1 cellular context compared by ENCODE assay signal in genomic region chr6:26305097-26305841, GRCh38.
TF ChIP-seq lines count a peak whose summit lies in the region.

No MANE protein-coding gene starts in this region.

TF ChIP-seq in HepG2, 621 proteins besides CTCF, POLR2A, EP300 and RAD21 (continued from another document and continues in another):
- TF ChIP-seq FUBP1 (CRISPR knock-in tag; IDR thresholded peaks at IDR 0.05; ENCODE audit: borderline replicate concordance) (no peak), ATM (IDR thresholded peaks at IDR 0.05; ENCODE audit: borderline replicate concordance) (no peak), NR3C1 (CRISPR knock-in tag; IDR thresholded peaks at IDR 0.05) (no peak), ZMYM4 (CRISPR knock-in tag; IDR thresholded peaks at IDR 0.05) (no peak; the same call in 1 of the 2 replicates), ZBTB40 (IDR thresholded peaks at IDR 0.05) (no peak), ZBTB40 (CRISPR knock-in tag; IDR thresholded peaks at IDR 0.05) (no peak), ZBTB21 (CRISPR knock-in tag; IDR thresholded peaks at IDR 0.05) (no peak), ZSCAN25 (CRISPR knock-in tag; IDR thresholded peaks at IDR 0.05) (no peak; the same call in 1 of the 2 replicates), ZNF343 (CRISPR knock-in tag; IDR thresholded peaks at IDR 0.05) (no peak), GATAD2A (CRISPR knock-in tag; IDR thresholded peaks at IDR 0.05) (peak; percentile 89), SATB2 (CRISPR knock-in tag; IDR thresholded peaks at IDR 0.05) (no peak), ELF3 (CRISPR knock-in tag; IDR thresholded peaks at IDR 0.05) (peak; percentile 76), ZNF234 (CRISPR knock-in tag; conservative IDR thresholded peaks at IDR 0.05) (no peak), RCOR2 (CRISPR knock-in tag; IDR thresholded peaks at IDR 0.05) (peak; percentile 75), AKAP8 (CRISPR knock-in tag; IDR thresholded peaks at IDR 0.05) (no peak), GZF1 (CRISPR knock-in tag; IDR thresholded peaks at IDR 0.05) (no peak), MTA3 (CRISPR knock-in tag; IDR thresholded peaks at IDR 0.05) (no peak), NPAS2 (CRISPR knock-in tag; IDR thresholded peaks at IDR 0.05; ENCODE audit: borderline replicate concordance) (no peak), ZNF17 (CRISPR knock-in tag; IDR thresholded peaks at IDR 0.05) (no peak), AHR (CRISPR knock-in tag; IDR thresholded peaks at IDR 0.05) (no peak), NCOA1 (CRISPR knock-in tag; IDR thresholded peaks at IDR 0.05) (no peak), PTBP1 (IDR thresholded peaks at IDR 0.05; ENCODE audit: low read depth, low read length, poor library complexity, severe bottlenecking) (no peak), MAFG (CRISPR knock-in tag; IDR thresholded peaks at IDR 0.05) (no peak), SNRNP70 (IDR thresholded peaks at IDR 0.05; ENCODE audit: low read depth, low read length) (no peak), ZNF703 (CRISPR knock-in tag; IDR thresholded peaks at IDR 0.05; ENCODE audit: borderline replicate concordance) (no peak), LBX2 (CRISPR knock-in tag; IDR thresholded peaks at IDR 0.05; ENCODE audit: borderline replicate concordance) (no peak), ZNF263 (CRISPR knock-in tag; IDR thresholded peaks at IDR 0.05) (no peak), ZNF558 (CRISPR knock-in tag; IDR thresholded peaks at IDR 0.05; ENCODE audit: borderline replicate concordance) (no peak), ZNF691 (CRISPR knock-in tag; IDR thresholded peaks at IDR 0.05; ENCODE audit: borderline replicate concordance, low read depth) (no peak), TRAFD1 (CRISPR knock-in tag; IDR thresholded peaks at IDR 0.05; ENCODE audit: borderline replicate concordance) (no peak), ZNF562 (CRISPR knock-in tag; IDR thresholded peaks at IDR 0.05; ENCODE audit: borderline replicate concordance) (no peak), DNMT1 (CRISPR knock-in tag; IDR thresholded peaks at IDR 0.05) (no peak), ZNF292 (CRISPR knock-in tag; IDR thresholded peaks at IDR 0.05; ENCODE audit: borderline replicate concordance, low read depth) (no peak), ZNF256 (CRISPR knock-in tag; conservative IDR thresholded peaks at IDR 0.05) (no peak), MAFF (IDR thresholded peaks at IDR 0.05; ENCODE audit: low read depth, low read length) (no peak), JUN (CRISPR knock-in tag; IDR thresholded peaks at IDR 0.05) (no peak), ZNF430 (CRISPR knock-in tag; IDR thresholded peaks at IDR 0.05) (no peak), REXO4 (CRISPR knock-in tag; IDR thresholded peaks at IDR 0.05; ENCODE audit: borderline replicate concordance) (no peak), HMG20A (CRISPR knock-in tag; IDR thresholded peaks at IDR 0.05; ENCODE audit: borderline replicate concordance) (peak; percentile 27; the same call in 1 of the 2 replicates), ZNF569 (CRISPR knock-in tag; IDR thresholded peaks at IDR 0.05; ENCODE audit: borderline replicate concordance) (no peak), GABPB1 (CRISPR knock-in tag; IDR thresholded peaks at IDR 0.05) (no peak; the same call in 1 of the 2 replicates), ZNF207 (IDR thresholded peaks at IDR 0.05; ENCODE audit: borderline replicate concordance) (no peak), E2F2 (CRISPR knock-in tag; IDR thresholded peaks at IDR 0.05; ENCODE audit: borderline replicate concordance) (no peak), ZNF138 (CRISPR knock-in tag; IDR thresholded peaks at IDR 0.05; ENCODE audit: low read depth) (no peak), MZF1 (CRISPR knock-in tag; IDR thresholded peaks at IDR 0.05; ENCODE audit: borderline replicate concordance) (no peak), BRF2 (CRISPR knock-in tag; IDR thresholded peaks at IDR 0.05) (0 out of 2 replicates have a peak, but pooled peaks have one; percentile 27), KAT2B (IDR thresholded peaks at IDR 0.05; ENCODE audit: borderline replicate concordance, low read depth, low read length) (no peak), ZC3H13 (CRISPR knock-in tag; IDR thresholded peaks at IDR 0.05) (no peak), ZNF354B (CRISPR knock-in tag; IDR thresholded peaks at IDR 0.05) (no peak), SMAD1 (CRISPR knock-in tag; IDR thresholded peaks at IDR 0.05; ENCODE audit: borderline replicate concordance, low read depth) (no peak), RARG (CRISPR knock-in tag; IDR thresholded peaks at IDR 0.05; ENCODE audit: low read depth) (no peak), ZFP1 (CRISPR knock-in tag; IDR thresholded peaks at IDR 0.05) (peak; percentile 69; the same call in 1 of the 2 replicates), ZNF264 (CRISPR knock-in tag; IDR thresholded peaks at IDR 0.05) (no peak; the same call in 1 of the 2 replicates), ZBTB25 (CRISPR knock-in tag; IDR thresholded peaks at IDR 0.05) (peak; percentile 79), ZNF549 (CRISPR knock-in tag; IDR thresholded peaks at IDR 0.05) (no peak), SMAD9 (CRISPR knock-in tag; IDR thresholded peaks at IDR 0.05) (no peak), ZNF773 (CRISPR knock-in tag; IDR thresholded peaks at IDR 0.05; ENCODE audit: borderline replicate concordance) (no peak), BRCA1 (CRISPR knock-in tag; IDR thresholded peaks at IDR 0.05) (no peak), ZFY (CRISPR knock-in tag; IDR thresholded peaks at IDR 0.05) (no peak)
